1 cellular context compared by ENCODE assay signal in the genomic region with DNA sequence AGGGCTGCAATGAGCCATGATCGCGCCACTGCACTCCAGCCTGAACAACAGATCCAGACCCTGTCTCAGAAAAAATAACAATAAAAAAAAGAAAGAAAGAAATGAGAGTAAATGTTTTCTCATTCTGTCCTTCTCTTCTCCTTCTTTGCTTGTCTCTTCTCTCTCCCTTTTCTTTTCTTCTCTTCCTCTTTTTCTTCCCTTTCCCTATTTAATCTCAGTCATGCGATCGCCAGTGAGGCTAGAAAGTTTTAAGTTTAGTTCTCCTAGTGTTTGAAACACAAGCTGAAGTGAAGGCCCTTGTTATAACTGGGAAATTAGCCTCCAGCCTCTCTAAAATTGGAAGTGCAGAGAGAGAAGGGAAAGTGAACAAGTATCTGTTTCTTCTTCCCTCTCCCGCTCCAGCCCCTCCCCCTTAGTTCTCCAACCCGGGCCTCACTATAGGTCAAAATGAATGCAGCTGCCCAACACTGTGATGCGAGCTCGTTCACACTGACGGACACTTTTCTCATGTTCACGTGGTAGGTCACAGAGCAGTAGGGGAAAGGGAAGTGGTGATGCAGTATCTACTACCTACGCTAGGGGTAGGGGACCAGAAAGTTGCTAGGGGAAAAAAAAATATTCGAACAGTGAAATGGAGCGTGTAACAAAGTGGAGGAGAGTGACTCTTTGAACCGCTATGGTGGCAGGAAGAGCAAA.
A peak's percentile ranks its signal among the peaks of the same experiment; 100 is the strongest.
TF ChIP-seq lines count a peak whose summit lies in the region.

No MANE protein-coding gene starts in this region.

TF ChIP-seq in HEK293, 187 proteins besides CTCF, POLR2A, EP300 and RAD21 (continued from another document):
- TF ChIP-seq PRDM10 (tag by site-specific recombination; IDR thresholded peaks at IDR 0.05) = peak; percentile 36; the same call in 1 of the 2 replicates
- TF ChIP-seq ZBTB48 (tag by site-specific recombination; IDR thresholded peaks at IDR 0.05) = peak; percentile 44; the same call in 1 of the 2 replicates
- TF ChIP-seq, protein P1, sequence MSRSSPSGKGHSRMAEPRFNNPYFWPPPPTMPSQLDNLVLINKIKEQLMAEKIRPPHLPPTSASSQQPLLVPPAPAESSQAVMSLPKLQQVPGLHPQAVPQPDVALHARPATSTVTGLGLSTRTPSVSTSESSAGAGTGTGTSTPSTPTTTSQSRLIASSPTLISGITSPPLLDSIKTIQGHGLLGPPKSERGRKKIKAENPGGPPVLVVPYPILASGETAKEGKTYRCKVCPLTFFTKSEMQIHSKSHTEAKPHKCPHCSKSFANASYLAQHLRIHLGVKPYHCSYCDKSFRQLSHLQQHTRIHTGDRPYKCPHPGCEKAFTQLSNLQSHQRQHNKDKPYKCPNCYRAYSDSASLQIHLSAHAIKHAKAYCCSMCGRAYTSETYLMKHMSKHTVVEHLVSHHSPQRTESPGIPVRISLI (tag by site-specific recombination; IDR thresholded peaks at IDR 0.05) = peak; percentile 27; the same call in 1 of the 2 replicates
- no peak for TF ChIP-seq ZNF596 (tag by site-specific recombination; IDR thresholded peaks at IDR 0.05)
- 0 out of 2 replicates have a peak, but pooled peaks have one; percentile 21 for TF ChIP-seq ZBTB20 (tag by site-specific recombination; IDR thresholded peaks at IDR 0.05)
TF ChIP-seq in HEK293: peak in this region for 8.
